ENCODE assay signal across 21 cellular contexts in the genomic region with DNA sequence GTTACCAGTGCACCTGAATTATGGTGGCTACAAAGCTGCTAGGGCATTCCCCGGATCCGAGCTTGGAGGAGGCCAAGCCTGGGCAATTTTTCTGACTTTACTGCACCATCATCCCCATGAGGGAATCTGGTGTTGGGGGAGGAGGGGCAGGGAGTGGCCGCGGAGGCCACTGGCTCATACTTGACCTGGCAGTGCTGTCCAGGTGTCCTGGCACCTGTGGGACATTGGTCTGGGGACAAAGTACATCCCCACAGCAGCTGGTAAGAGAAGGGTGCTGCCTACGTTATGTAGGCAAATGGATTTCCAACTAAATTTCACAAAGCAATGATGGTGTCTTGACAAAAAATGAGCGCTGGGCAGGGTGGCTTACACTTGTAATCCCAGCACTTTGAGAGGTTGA. TPM values are rescaled to one million over a fixed set of nuclear protein-coding genes. Genes with fewer than 3 reads are reported as not detected.
DNase-seq lines count a peak whose midpoint lies in the region; ATAC-seq, FAIRE-seq and TF ChIP-seq lines count a peak whose summit lies in the region.
"Had no signal": no experiment of that assay in that cellular context is flagged by ENCODE, and none has a peak within 500 bp of the region (broad histone marks: within the 10 kb centered on the region; RNA-seq: fewer than 3 reads in every experiment).

No MANE protein-coding gene starts in this region.

- no peak overlapping the region for H3K56ac ChIP-seq in H1 (replicated peaks; ENCODE audit: insufficient read length, low read depth, low read length)

- 94% methylated on average over 6 of the region's 6 CpGs; no CpG with 5 or more reads in 1 of the 2 experiments for WGBS in H1 (ENCODE audit: extremely low coverage in 1 of 2, insufficient coverage in 1 of 2, insufficient read length in 1 of 2, insufficient replicate concordance in 2 of 2, low coverage in 1 of 2, low lambda C conversion rate in 2 of 2, missing lambda C conversion rate in 1 of 2), 2 experiments
- WGBS in transverse colon (ENCODE audit: low coverage in 1 of 2), 2 donors: 91 to 100% methylated on average over 2 to 5 of the region's 6 CpGs

- no peak overlapping the region for H4K5ac ChIP-seq in H1 (ENCODE audit: insufficient read length, low read depth, low read length)

- no peak overlapping the region for H2AFZ ChIP-seq in H1 (ENCODE audit: low read length)

- in situ Hi-C loops in transverse colon (cut with MboI; ENCODE audit: low pct_ligation_motif_present in 1 of 4, low pct_unique_long_range_greater_than_20kb in 1 of 4, low sequenced_read_pairs in 3 of 4): no loop called here
- in situ Hi-C loops in brain microvascular endothelial cell (cut with HindIII; ENCODE audit: low pct_ligation_motif_present, low sequenced_read_pairs): no loop called here

- intact Hi-C loops in transverse colon (cut with DNase I; ENCODE audit: low total_unique reads) (no loop called here), left colon (cut with DNase I, micrococcal nuclease) (no loop called here)

- no peak overlapping the region for H3K23ac ChIP-seq in H1 (ENCODE audit: insufficient read length)

- H3K36me3 ChIP-seq in H1 (ENCODE audit: control insufficient read depth in 2 of 4, insufficient read depth in 4 of 4, low read length in 3 of 4): no peaks in the 10 kb centered on the region
- H3K36me3 ChIP-seq in transverse colon: no peaks in the 10 kb centered on the region
- no peaks in the 10 kb centered on the region for H3K36me3 ChIP-seq in brain microvascular endothelial cell (replicated peaks)

- H3K79me1 ChIP-seq in H1 (ENCODE audit: low read depth, low read length): no peaks in the 10 kb centered on the region; the same call in 1 of the 2 replicates

- H3K27ac Mint-ChIP-seq in activated CD8-positive, alpha-beta memory T cell treated with anti-CD3 and anti-CD28 coated beads, Interleukin-2, amount 10 ng/mL, durations not matched to agents 7 days and 5 days: no peak overlapping the region
- H3K27ac Mint-ChIP-seq: CD14-positive monocyte; CD8-positive, alpha-beta T cell; HFFc6 had no signal

- H3K18ac ChIP-seq in H1 (ENCODE audit: extremely low read depth, low read length): 0 out of 2 replicates have a peak overlapping the region, but pooled peaks have one; percentile 7

- TF ChIP-seq POLR2A in H1 (IDR thresholded peaks at IDR 0.05; ENCODE audit: control extremely low read depth in 1 of 2, low read depth in 2 of 2, low read length in 2 of 2) (no peak), transverse colon (IDR thresholded peaks at IDR 0.05) (no peak)

- H3K4me3 Mint-ChIP-seq in activated CD8-positive, alpha-beta memory T cell treated with anti-CD3 and anti-CD28 coated beads, Interleukin-2, amount 10 ng/mL, durations not matched to agents 7 days and 5 days: no peak overlapping the region
- H3K4me3 Mint-ChIP-seq: CD8-positive, alpha-beta T cell; HFFc6 had no signal

- no peak overlapping the region for H2BK12ac ChIP-seq in H1 (ENCODE audit: low read depth, low read length)

- no peak overlapping the region for H2BK120ac ChIP-seq in H1 (replicated peaks; ENCODE audit: low read depth, low read length)

- H3K27ac ChIP-seq in H1 (ENCODE audit: low read depth, low read length) (no peak overlapping the region), transverse colon (peak overlapping the region in 3 of 4 donors; percentile 18 to 51 (median 36)), brain microvascular endothelial cell (no peak overlapping the region)
- H3K27ac ChIP-seq: 22Rv1 had no signal

- H3K14ac ChIP-seq in H1 (ENCODE audit: insufficient read length): no peak overlapping the region

- H4K8ac ChIP-seq in H1 (ENCODE audit: extremely low read depth, insufficient read depth, low read length): no peak overlapping the region

- H4K20me1 ChIP-seq in H1 (replicated peaks in 1 of 2; ENCODE audit: control insufficient read depth in 1 of 2, insufficient read depth in 2 of 2, low read length in 2 of 2): no peaks in the 10 kb centered on the region

- H3K79me2 ChIP-seq in H1 (ENCODE audit: control insufficient read depth in 1 of 2, insufficient read depth in 2 of 2, low read length in 2 of 2): no peaks in the 10 kb centered on the region

- H3K4me1 ChIP-seq in H1 (replicated peaks in 1 of 4; ENCODE audit: control insufficient read depth in 3 of 4, insufficient read depth in 4 of 4, low read length in 3 of 4) (peaks cover 0 to 13% (median 10%) of the 10 kb centered on the region in 4 experiments; a peak in 4 of 7 replicates), transverse colon (peaks cover 0 to 22% (median 11%) of the 10 kb centered on the region in 4 donors)

- TF ChIP-seq CTCF in H1 (IDR thresholded peaks at IDR 0.05; ENCODE audit: control extremely low read depth in 1 of 3, insufficient read depth in 1 of 3, low read depth in 1 of 3, low read length in 3 of 3) (no peak), transverse colon (IDR thresholded peaks at IDR 0.05) (no peak), brain microvascular endothelial cell (IDR thresholded peaks at IDR 0.05; ENCODE audit: low read depth, low read length, missing control alignments) (no peak)

- H2BK15ac ChIP-seq in H1 (ENCODE audit: low read length): no peak overlapping the region

- POLR2A ChIA-PET in H1 (lab: Charles Lee; ENCODE audit: partially characterized antibody): no interaction called here

- H3K27me3 Mint-ChIP-seq in activated CD8-positive, alpha-beta memory T cell treated with anti-CD3 and anti-CD28 coated beads, Interleukin-2, amount 10 ng/mL, durations not matched to agents 7 days and 5 days: peaks cover 38% of the 10 kb centered on the region

- peaks cover 9% of the 10 kb centered on the region for H3K4me1 Mint-ChIP-seq in activated CD8-positive, alpha-beta memory T cell treated with anti-CD3 and anti-CD28 coated beads, Interleukin-2, amount 10 ng/mL, durations not matched to agents 7 days and 5 days
- H3K4me1 Mint-ChIP-seq: CD14-positive monocyte had no signal

- H3K4me3 ChIP-seq in H1 (ENCODE audit: extremely low read depth in 1 of 4, insufficient read depth in 2 of 4, low read depth in 3 of 4, low read length in 4 of 4) (no peak overlapping the region), transverse colon (no peak overlapping the region), brain microvascular endothelial cell (ENCODE audit: low read depth, low read length) (no peak overlapping the region)

- H3K9me3 ChIP-seq in H1 (ENCODE audit: insufficient read depth in 2 of 2, low read depth in 1 of 2, low read length in 1 of 2) (no peaks in the 10 kb centered on the region), transverse colon (no peaks in the 10 kb centered on the region)

- H3K4me2 ChIP-seq in H1 (ENCODE audit: insufficient read depth in 1 of 2, low read depth in 2 of 2, low read length in 2 of 2): no peak overlapping the region

- no peak for FAIRE-seq in H1 (lab: Jason Lieb, UNC)
- FAIRE-seq: D721Med, G401.6, GM12891, GM19239 had no signal

- peak; percentile 25 for DNase-seq in activated CD8-positive, alpha-beta memory T cell treated with anti-CD3 and anti-CD28 coated beads, Interleukin-2, amount 10 ng/mL, durations not matched to agents 7 days and 5 days
- no peak for DNase-seq in activated CD8-positive, alpha-beta memory T cell treated with anti-CD3 and anti-CD28 coated beads for 24 hours
- peak in 1 of 2 experiments; percentile 33 for DNase-seq in H1 (ENCODE audit: low read depth in 1 of 2, low spot score in 2 of 2)
- peak; percentile 22 for DNase-seq in mesenteric fat pad (ENCODE audit: low spot score)
- DNase-seq in transverse colon: no peak
- no peak for DNase-seq in NCI-H2171 (lab: John Stamatoyannopoulos, UW)
- DNase-seq in brain microvascular endothelial cell: no peak
- DNase-seq in left colon: no peak
- DNase-seq: COR-L47, DMS153, DMS79 treated with DMSO at 0.1 percent for 48 hours, EL, HCEC 1CT, HFFc6 had no signal

- no peak overlapping the region for H3K9ac ChIP-seq in H1 (replicated peaks in 1 of 4; ENCODE audit: extremely low read depth in 1 of 4, low read depth in 3 of 4, low read length in 3 of 4)

- no peaks in the 10 kb centered on the region; the same call in 1 of the 2 replicates for H3K23me2 ChIP-seq in H1 (ENCODE audit: low read depth, low read length)

- ATAC-seq in activated CD8-positive, alpha-beta memory T cell treated with anti-CD3 and anti-CD28 coated beads, Interleukin-2, amount 10 ng/mL, durations not matched to agents 7 days and 5 days: no peak
- ATAC-seq in left colon: no peak
- ATAC-seq: CD8-positive, alpha-beta T cell had no signal

- no peaks in the 10 kb centered on the region for H3K9me3 Mint-ChIP-seq in activated CD8-positive, alpha-beta memory T cell treated with anti-CD3 and anti-CD28 coated beads, Interleukin-2, amount 10 ng/mL, durations not matched to agents 7 days and 5 days (ENCODE audit: low read depth)
- H3K9me3 Mint-ChIP-seq: CD8-positive, alpha-beta T cell; HFFc6 had no signal

- H2BK5ac ChIP-seq in H1 (ENCODE audit: low read depth, low read length): no peak overlapping the region

- TF ChIP-seq EP300 in H1 (IDR thresholded peaks at IDR 0.05; ENCODE audit: borderline replicate concordance in 1 of 2, low read depth in 2 of 2, low read length in 2 of 2): no peak
- TF ChIP-seq EP300 in transverse colon (IDR thresholded peaks at IDR 0.05; ENCODE audit: low read depth): no peak

- no peak for TF ChIP-seq RAD21 in H1 (IDR thresholded peaks at IDR 0.05 in 1 of 2, conservative IDR thresholded peaks at IDR 0.05 in 1 of 2; ENCODE audit: low read depth in 2 of 2, low read length in 2 of 2)

- H3K36me3 Mint-ChIP-seq in activated CD8-positive, alpha-beta memory T cell treated with anti-CD3 and anti-CD28 coated beads, Interleukin-2, amount 10 ng/mL, durations not matched to agents 7 days and 5 days: no peaks in the 10 kb centered on the region
- H3K36me3 Mint-ChIP-seq: CD14-positive monocyte; CD8-positive, alpha-beta T cell had no signal

- no peak overlapping the region for H2BK20ac ChIP-seq in H1 (ENCODE audit: low read length)

- CTCF ChIA-PET in activated CD8-positive, alpha-beta memory T cell treated with anti-CD3 and anti-CD28 coated beads, Interleukin-2, amount 10 ng/mL, durations not matched to agents 7 days and 5 days (lab: Charles Lee): no interaction called here
- CTCF ChIA-PET in H1 (lab: Charles Lee; ENCODE audit: partially characterized antibody): interaction anchor here (2.6 to 4.0 kb wide), 2 partner anchors 10 to 18 kb away, joined by 6 to 26 read pairs; no protein-coding TSS in a partner anchor

- no peak overlapping the region for H4K91ac ChIP-seq in H1 (replicated peaks; ENCODE audit: insufficient read length, low read length)

- H3K4ac ChIP-seq in H1 (replicated peaks; ENCODE audit: insufficient read length, low read depth, low read length): no peak overlapping the region

- H3K27me3 ChIP-seq in H1 (replicated peaks in 1 of 4; ENCODE audit: control insufficient read depth in 3 of 4, extremely low read depth in 1 of 4, insufficient read depth in 3 of 4, low read length in 3 of 4) (no peaks in the 10 kb centered on the region), transverse colon (no peaks in the 10 kb centered on the region), brain microvascular endothelial cell (replicated peaks) (no peaks in the 10 kb centered on the region)

- no peak overlapping the region for H2AK5ac ChIP-seq in H1 (ENCODE audit: low read depth, low read length)

RNA-seq across cellular contexts. Expression of gene KLHL29, which starts 48.3 kb away (rescaled TPM):
- total RNA-seq in activated CD8-positive, alpha-beta memory T cell treated with anti-CD3 and anti-CD28 coated beads, Interleukin-2, amount 10 ng/mL, durations not matched to agents 7 days and 5 days: under 1 TPM; 0.09 to 0.12 TPM
- 4.3 and 4.7 TPM in 2 replicates for total RNA-seq in H1 (2021; fragmentation: NEBNext Ultra II Directional; extraction: Animal tissue kit (Norgen Biotek cat#: 25700))
- polyA plus RNA-seq in H1 (2011; rRNA removed): 1.1 and 2.6 TPM in 2 replicates
- 1.8 TPM for polyA plus RNA-seq in H1 (2011; cell fraction: cytosol; rRNA removed)
- 6.5 TPM for polyA plus RNA-seq in H1 (2011; cell fraction: nucleus; rRNA removed)
- polyA plus RNA-seq in H1 (2012, experiment 1 of 2): 2.1 to 2.4 TPM (median 2.2 TPM) in 4 replicates
- 1.4 TPM for polyA plus RNA-seq in H1 (2012, experiment 2 of 2)
- 2.0 TPM for polyA plus RNA-seq in H1 (2013, experiment 1 of 2)
- 2.0 TPM for polyA plus RNA-seq in H1 (2013, experiment 2 of 2)
- polyA minus RNA-seq in H1 (2011; rRNA and poly(A)+ RNA removed): 1.2 and 1.5 TPM in 2 replicates
- 1.8 TPM for polyA minus RNA-seq in H1 (2011; cell fraction: cytosol; rRNA and poly(A)+ RNA removed)
- 5.0 TPM for polyA minus RNA-seq in H1 (2011; cell fraction: nucleus; rRNA and poly(A)+ RNA removed)
- total RNA-seq in mesenteric fat pad (23.6 TPM), transverse colon (10 to 100 TPM in 1 of 4 donors, 1 to 10 TPM in 3; 3.3 to 16.5 (median 5.8) TPM), left colon (1 to 10 TPM; 2.9 to 4.6 TPM)
- polyA plus RNA-seq: CD14-positive monocyte had no signal

Comparison
In these comparisons a context has a peak if more than half of its experiments do, and no peak if none do; other contexts are left out.
1. DNase-seq: peak in activated CD8-positive, alpha-beta memory T cell treated with anti-CD3 and anti-CD28 coated beads, Interleukin-2, amount 10 ng/mL, durations not matched to agents 7 days and 5 days (single experiment) and mesenteric fat pad (single experiment); none in activated CD8-positive, alpha-beta memory T cell treated with anti-CD3 and anti-CD28 coated beads for 24 hours (single experiment), transverse colon (single experiment), NCI-H2171 (single experiment), brain microvascular endothelial cell (single experiment) and left colon (0 of 2).
2. H3K27ac ChIP-seq: peak in transverse colon (3 of 4); none in H1 (single experiment) and brain microvascular endothelial cell (single experiment).